8 cellular contexts compared by ENCODE assay signal in genomic region chr16:58128721-58129096, GRCh38. TPM values are rescaled to one million over a fixed set of nuclear protein-coding genes. Genes with fewer than 3 reads are reported as not detected.
DNase-seq lines count a peak whose midpoint lies in the region; ATAC-seq and TF ChIP-seq lines count a peak whose summit lies in the region.

No MANE protein-coding gene starts in this region.

- H3K9me3 ChIP-seq in psoas muscle = no peaks in the 10 kb centered on the region

- ATAC-seq in HG03135 (IDR thresholded peaks at IDR 0.05; ENCODE audit: unreplicated experiment) (peak; percentile 24), psoas muscle (peak in 1 of 4 donors; percentile 1)

- CTCF ChIA-PET in HEK293T (lab: Yijun Ruan, JAX) = interaction anchor here (2.4 kb wide), 1 partner anchor 96 kb away, joined by 7 read pairs; no protein-coding TSS in a partner anchor

- H3K4me3 ChIP-seq in psoas muscle = peak overlapping the region; percentile 86

- no peaks in the 10 kb centered on the region for H3K36me3 ChIP-seq in psoas muscle (ENCODE audit: insufficient read depth in 1 of 2, low read depth in 1 of 2)

- peak; percentile 28 for DNase-seq in activated gamma-delta T cell (lab: John Stamatoyannopoulos, UW)
- DNase-seq in activated gamma-delta T cell treated with Interleukin-2 at 50 U/mL for 16 hours = no peak
- peak; percentile 2 to 5 for DNase-seq in activated CD4-positive, alpha-beta T cell treated with anti-CD3 and anti-CD28 coated beads, Interleukin-2, amount 50 U/mL, for 4 hours
- DNase-seq in glomerular visceral epithelial cell (ENCODE audit: extremely low spot score) = peak; percentile 29
- DNase-seq in psoas muscle = no peak
- DNase-seq in NCI-H2081 treated with DMSO at 0.1 percent for 48 hours (lab: John Stamatoyannopoulos, UW) = no peak
- DNase-seq in HEK293T (ENCODE audit: extremely low spot score) = no peak

- 0 to 2% (median 0%) methylated on average over 17 to 25 of the region's 25 CpGs for WGBS in psoas muscle, 3 donors

- H3K4me1 ChIP-seq in psoas muscle = peaks cover 33% of the 10 kb centered on the region

- intact Hi-C loops in psoas muscle (cut with DNase I) = loop anchor here in 1 of 2 donors (5.0 to 10.0 kb wide), 2 partner anchors 234 to 316 kb away; no protein-coding TSS in a partner anchor

- no peaks in the 10 kb centered on the region for H3K27me3 ChIP-seq in psoas muscle (ENCODE audit: insufficient read depth in 3 of 3, low read length in 2 of 3)

- POLR2A ChIA-PET in HEK293T (lab: Yijun Ruan, JAX) = interaction anchor here (0.8 to 3.5 kb wide), 18 partner anchors 8 to 281 kb away, joined by 3 to 24 read pairs (median 4); partner anchors contain the start of gene MMP15

- no peak for TF ChIP-seq CTCF in psoas muscle (IDR thresholded peaks at IDR 0.05)

- peak overlapping the region; percentile 86 for H3K27ac ChIP-seq in psoas muscle

TF ChIP-seq in HEK293T, 16 proteins besides CTCF, POLR2A, EP300 and RAD21:
- no peak for TF ChIP-seq FOXK2 (IDR thresholded peaks at IDR 0.05)
- no peak for TF ChIP-seq FOXA1 (IDR thresholded peaks at IDR 0.05)
- TF ChIP-seq LEF1 (IDR thresholded peaks at IDR 0.05; ENCODE audit: borderline replicate concordance) = no peak
- no peak for TF ChIP-seq L3MBTL2 (conservative IDR thresholded peaks at IDR 0.05)
- no peak for TF ChIP-seq SUZ12 (IDR thresholded peaks at IDR 0.05)
- TF ChIP-seq CTBP1 (IDR thresholded peaks at IDR 0.05; ENCODE audit: borderline replicate concordance) = no peak
- TF ChIP-seq HDGF (IDR thresholded peaks at IDR 0.05; ENCODE audit: borderline replicate concordance) = no peak
- TF ChIP-seq BHLHE40 (IDR thresholded peaks at IDR 0.05; ENCODE audit: borderline replicate concordance) = no peak
- TF ChIP-seq ARNT (IDR thresholded peaks at IDR 0.05) = no peak
- no peak for TF ChIP-seq ELF4 (IDR thresholded peaks at IDR 0.05)
- TF ChIP-seq NFRKB (IDR thresholded peaks at IDR 0.05) = no peak
- no peak for TF ChIP-seq TARDBP (IDR thresholded peaks at IDR 0.05)
- no peak for TF ChIP-seq FOXM1 (IDR thresholded peaks at IDR 0.05; ENCODE audit: borderline replicate concordance)
- TF ChIP-seq SP1 (IDR thresholded peaks at IDR 0.05) = no peak
- no peak for TF ChIP-seq PKNOX1 (IDR thresholded peaks at IDR 0.05)
- no peak for TF ChIP-seq ZNF384 (IDR thresholded peaks at IDR 0.05)

RNA-seq across cellular contexts. Expression of gene CFAP20, which starts 0.5 kb away (rescaled TPM):
- 10 to 100 TPM in 1 of 4 donors, 1 to 10 TPM in 3; 5.6 to 11.5 (median 8.6) TPM for total RNA-seq in psoas muscle
- 10 to 100 TPM in 2 of 3 donors, 1 to 10 TPM in 1; 7.0 to 22.0 (median 15.4) TPM for polyA plus RNA-seq in psoas muscle

Comparison
In these comparisons a context has a peak if more than half of its experiments do, and no peak if none do; other contexts are left out.
1. DNase-seq: peak in activated gamma-delta T cell (single experiment), activated CD4-positive, alpha-beta T cell treated with anti-CD3 and anti-CD28 coated beads, Interleukin-2, amount 50 U/mL, for 4 hours (2 of 2) and glomerular visceral epithelial cell (single experiment); none in activated gamma-delta T cell treated with Interleukin-2 at 50 U/mL for 16 hours (single experiment), psoas muscle (0 of 2), NCI-H2081 treated with DMSO at 0.1 percent for 48 hours (single experiment) and HEK293T (single experiment).